ENCODE assay signal across 18 cellular contexts in the genomic region with DNA sequence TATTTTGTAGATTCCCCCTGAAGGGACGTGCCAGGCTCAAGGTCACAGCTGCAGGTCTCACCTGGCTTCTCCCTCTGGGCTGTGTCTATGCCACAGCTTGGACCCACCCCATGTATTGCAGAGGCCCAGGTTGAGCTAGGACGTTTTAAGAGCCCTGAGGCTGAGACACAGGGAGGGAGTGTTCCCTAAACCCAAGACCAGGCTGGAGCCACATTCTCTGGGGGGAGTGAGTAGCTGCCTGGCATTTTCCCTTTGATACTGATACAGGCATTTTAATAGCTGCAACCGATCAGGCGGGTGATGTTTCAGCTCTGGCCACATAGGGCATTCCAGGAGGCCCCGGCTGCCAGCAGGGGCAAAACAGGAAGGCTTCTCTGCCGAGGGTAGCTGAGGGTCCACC.
"Had no signal": no experiment of that assay in that cellular context is flagged by ENCODE, and none has a peak within 500 bp of the region (broad histone marks: within the 10 kb centered on the region; RNA-seq: fewer than 3 reads in every experiment).

No MANE protein-coding gene starts in this region.

- H3K9me3 ChIP-seq: left ventricle myocardium inferior, ovary, suprapubic skin, tibial nerve, uterus had no signal

- H3K4me1 ChIP-seq: left ventricle myocardium inferior, suprapubic skin, uterus had no signal

- H3K4me3 ChIP-seq: left ventricle myocardium inferior, lung, ovary, spleen, suprapubic skin, tibial nerve, uterus had no signal

- H3K27ac ChIP-seq: left ventricle myocardium inferior, ovary, spleen, suprapubic skin, tibial nerve, uterus had no signal

- H3K27me3 ChIP-seq: ovary, spleen, suprapubic skin, tibial nerve, uterus had no signal

- H3K36me3 ChIP-seq: left ventricle myocardium inferior, ovary, spleen, suprapubic skin, tibial nerve, uterus had no signal

- DNase-seq: head of caudate nucleus; hippocampal formation; kidney glomerular epithelial cell; left colon; left ventricle myocardium inferior; mesendoderm; naive B cell; ovary; retina; right cardiac atrium; small intestine; spleen; stimulated activated CD4-positive, alpha-beta T cell treated with anti-CD3 and anti-CD28 coated beads, Interleukin-4, amount 100 ng/mL, for 24 hours; stimulated activated naive CD4-positive, alpha-beta T cell; uterus had no signal
